8 cellular contexts compared by ENCODE assay signal in genomic region chr6:34680802-34681515, GRCh38. TPM values are rescaled to one million over a fixed set of nuclear protein-coding genes. Genes with fewer than 3 reads are reported as not detected.
DNase-seq lines count a peak whose midpoint lies in the region; ATAC-seq, FAIRE-seq and TF ChIP-seq lines count a peak whose summit lies in the region.

No MANE protein-coding gene starts in this region.

- H3K4me1 ChIP-seq in skeletal muscle satellite cell (ENCODE audit: control insufficient read depth, insufficient read depth, low read length): peaks cover 19% of the 10 kb centered on the region

- no peaks in the 10 kb centered on the region for H3K9me3 ChIP-seq in skeletal muscle satellite cell (replicated peaks; ENCODE audit: low read length)

- TF ChIP-seq CTCF in choroid plexus epithelial cell (conservative IDR thresholded peaks at IDR 0.05; ENCODE audit: low read depth, low read length) (no peak), dorsolateral prefrontal cortex (IDR thresholded peaks at IDR 0.05 in 54 of 56, conservative IDR thresholded peaks at IDR 0.05 in 2 of 56; ENCODE audit: low read depth in 1 of 56, partially characterized antibody in 56 of 56) (no peak)

- H3K27ac ChIP-seq in dorsolateral prefrontal cortex: no peak overlapping the region

- no peaks in the 10 kb centered on the region for H3K27me3 ChIP-seq in skeletal muscle satellite cell (ENCODE audit: control insufficient read depth, insufficient read depth, low read length)
- no peaks in the 10 kb centered on the region for H3K27me3 ChIP-seq in dorsolateral prefrontal cortex
- H3K27me3 ChIP-seq in H7 (ENCODE audit: control insufficient read depth, insufficient read depth, low read length): no peaks in the 10 kb centered on the region

- no peak overlapping the region for H3K4me3 ChIP-seq in choroid plexus epithelial cell (ENCODE audit: low read depth, low read length)
- H3K4me3 ChIP-seq in skeletal muscle satellite cell (ENCODE audit: low read length): no peak overlapping the region
- H3K4me3 ChIP-seq in dorsolateral prefrontal cortex: no peak overlapping the region
- H3K4me3 ChIP-seq in H7 (ENCODE audit: insufficient read depth, low read depth, low read length): no peak overlapping the region

- intact Hi-C loops in dorsolateral prefrontal cortex (cut with DNase I) (no loop called here), Right ventricle myocardium superior (cut with DNase I) (no loop called here)

- H3K36me3 ChIP-seq in skeletal muscle satellite cell (ENCODE audit: insufficient read depth, low read length) (no peaks in the 10 kb centered on the region), H7 (replicated peaks; ENCODE audit: control insufficient read depth, insufficient read depth, low read length) (no peaks in the 10 kb centered on the region)

- peak; percentile 82 for FAIRE-seq in GM18507 (lab: Jason Lieb, UNC)

- H3K9ac ChIP-seq in skeletal muscle satellite cell (ENCODE audit: low read depth, low read length): no peak overlapping the region

- DNase-seq in GM18507 (ENCODE audit: extremely low spot score, insufficient read length, low read depth): peak; percentile 29
- peak; percentile 69 for DNase-seq in HPDE6-E6E7 (ENCODE audit: extremely low spot score)
- peak; percentile 33 for DNase-seq in choroid plexus epithelial cell (ENCODE audit: low read depth)
- no peak for DNase-seq in dorsolateral prefrontal cortex
- DNase-seq in SHP77 (lab: John Stamatoyannopoulos, UW): no peak
- no peak for DNase-seq in Right ventricle myocardium superior
- no peak for DNase-seq in H7

- no peak for ATAC-seq in Right ventricle myocardium superior (ENCODE audit: poor library complexity)

- H3K4me2 ChIP-seq in skeletal muscle satellite cell (ENCODE audit: low read length): peak overlapping the region; percentile 36

RNA-seq across cellular contexts. Expression of gene ILRUN, which starts 15.6 kb away (rescaled TPM):
- total RNA-seq in skeletal muscle satellite cell (2012; rRNA removed): 25.9 and 26.4 TPM in 2 replicates
- total RNA-seq in dorsolateral prefrontal cortex (100 to 1,000 TPM in 71 of 120 experiments, 10 to 100 TPM in 49; 46.6 to 155 (median 106) TPM), Right ventricle myocardium superior (132 TPM)
- total RNA-seq in H7 (2014; rRNA removed; shearing (Covaris generic)): 42.2 and 50.4 TPM in 2 replicates

Comparison
In these comparisons a context has a peak if more than half of its experiments do, and no peak if none do; other contexts are left out.
1. DNase-seq: peak in GM18507 (single experiment), HPDE6-E6E7 (single experiment) and choroid plexus epithelial cell (single experiment); none in dorsolateral prefrontal cortex (0 of 10), SHP77 (0 of 2), Right ventricle myocardium superior (single experiment) and H7 (single experiment).